Comparison of ENCODE assay signal across 8 cellular contexts in the genomic region with DNA sequence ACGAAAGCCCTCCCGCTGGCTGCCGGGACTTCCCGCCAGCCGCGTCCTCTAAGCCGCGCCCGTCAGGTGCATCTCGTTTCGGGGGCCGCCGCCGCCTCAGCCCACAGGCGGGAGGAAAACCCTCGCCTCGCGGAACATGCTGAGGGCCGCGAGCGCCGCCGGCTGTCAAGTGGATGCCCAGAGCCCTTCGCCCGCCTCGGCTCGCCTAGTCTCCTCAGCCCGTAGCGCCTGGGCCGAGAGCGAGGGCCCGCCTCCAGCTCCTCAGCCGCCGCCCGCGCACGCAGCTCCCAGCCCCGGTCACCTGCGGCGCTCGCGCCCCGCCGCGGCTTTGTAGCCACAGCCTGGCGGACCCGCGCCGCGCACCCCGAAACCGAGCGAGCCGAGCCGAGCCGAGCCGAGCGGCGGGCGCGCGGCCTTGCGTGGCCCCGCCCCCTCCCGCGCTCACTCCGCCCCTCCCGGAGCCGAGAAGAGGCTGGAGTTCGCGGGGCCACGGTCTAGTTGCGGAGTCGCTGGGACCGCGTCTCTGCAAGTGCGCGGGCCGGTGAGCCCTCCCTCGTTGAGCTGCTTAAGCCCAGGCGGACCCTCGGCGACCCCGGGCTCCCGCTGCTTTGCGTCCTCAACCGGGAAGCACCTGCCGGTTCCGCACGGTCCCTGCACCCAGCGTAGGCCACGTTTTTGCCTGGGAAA. TPM values are rescaled to one million over a fixed set of nuclear protein-coding genes. Genes with fewer than 3 reads are reported as not detected.
DNase-seq lines count a peak whose midpoint lies in the region; ATAC-seq, FAIRE-seq and TF ChIP-seq lines count a peak whose summit lies in the region.

A gene (minus strand): TSS at position 382 of the 687 bp plus-strand sequence. CDS start 450 bp downstream, outside the sequence.

- H3K36me3 Mint-ChIP-seq in activated CD4-positive, alpha-beta T cell treated with anti-CD3 and anti-CD28 coated beads, Interleukin-2, amount 10 ng/mL, durations not matched to agents 7 days and 5 days (ENCODE audit: low read depth), result no peaks in the 10 kb centered on the region

- intact Hi-C loops in HepG2 (cut with micrococcal nuclease; ENCODE audit: unreplicated experiment), result no loop called here

- H3K9ac ChIP-seq in HepG2 (ENCODE audit: insufficient read depth, low read depth, low read length), result no peak within 1 kb of the TSS; the same call in 1 of the 2 replicates

- no peak within 1 kb of the TSS for H3K27ac ChIP-seq in HepG2 (ENCODE audit: extremely low read length, insufficient read depth, low read length)

- peaks cover 11% of the 10 kb centered on the region; the same call in 1 of the 2 replicates for H3K4me1 ChIP-seq in HepG2 (ENCODE audit: insufficient read depth, low read length)

- H3K79me2 ChIP-seq in HepG2 (ENCODE audit: insufficient read depth, low read length), result no peaks in the 10 kb centered on the region

- peak; percentile 47 for DNase-seq in AG10803 (ENCODE audit: low read depth)
- peak; percentile 71 for DNase-seq in NCI-H460 (ENCODE audit: extremely low read depth, low read depth)
- peak; percentile 80 for DNase-seq in activated CD4-positive, alpha-beta T cell treated with anti-CD3 and anti-CD28 coated beads, Interleukin-2, amount 10 ng/mL, durations not matched to agents 7 days and 5 days
- peak; percentile 51 for DNase-seq in dedifferentiated amniotic fluid mesenchymal stem cell (ENCODE audit: extremely low spot score)
- peak; percentile 45 for DNase-seq in HepG2 (ENCODE audit: low spot score)
- DNase-seq in stimulated activated CD4-positive, alpha-beta T cell treated with anti-CD3 and anti-CD28 coated beads, Interleukin-2, amount 100 ng/mL, for 4 hours (ENCODE audit: low read depth), result peak; percentile 73

- in situ Hi-C loops in HepG2 (cut with HindIII; ENCODE audit: extremely low pct_ligation_motif_present, low pct_unique_long_range_greater_than_20kb), result no loop called here

- POLR2A ChIA-PET in activated CD4-positive, alpha-beta T cell treated with anti-CD3 and anti-CD28 coated beads, Interleukin-2, amount 10 ng/mL, durations not matched to agents 7 days and 5 days (lab: Charles Lee), result interaction anchor here (0.7 kb wide), 1 partner anchor 51 kb away, joined by 3 read pairs; no protein-coding TSS in a partner anchor
- POLR2A ChIA-PET in HepG2 (lab: Yijun Ruan, JAX), result interaction anchor here (1.0 kb wide), 1 partner anchor 32 kb away, joined by 3 read pairs; a partner anchor contains a TSS

- H3K4me3 ChIP-seq in AG10803 (ENCODE audit: low read length) (peak within 1 kb of the TSS; percentile 69), HepG2 (replicated peaks in 1 of 3; ENCODE audit: insufficient read depth in 1 of 3, low read depth in 2 of 3, low read length in 3 of 3) (peak within 1 kb of the TSS; percentile 31 to 71 (median 69); a peak in 5 of 6 replicates)

- peak within 1 kb of the TSS; percentile 84 for H3K4me3 Mint-ChIP-seq in activated CD4-positive, alpha-beta T cell treated with anti-CD3 and anti-CD28 coated beads, Interleukin-2, amount 10 ng/mL, durations not matched to agents 7 days and 5 days

- peaks cover 20% of the 10 kb centered on the region for H3K4me1 Mint-ChIP-seq in activated CD4-positive, alpha-beta T cell treated with anti-CD3 and anti-CD28 coated beads, Interleukin-2, amount 10 ng/mL, durations not matched to agents 7 days and 5 days

- CTCF ChIA-PET in activated CD4-positive, alpha-beta T cell treated with anti-CD3 and anti-CD28 coated beads, Interleukin-2, amount 10 ng/mL, durations not matched to agents 7 days and 5 days (lab: Charles Lee), result interaction anchor here (0.6 to 1.2 kb wide), 2 partner anchors 32 kb away, joined by 3 to 4 read pairs; a partner anchor contains a TSS
- CTCF ChIA-PET in HepG2 (lab: Yijun Ruan, JAX; ENCODE audit: low intra/inter-chr PET ratio, low total read pairs), result no interaction called here

- H3K27me3 Mint-ChIP-seq in activated CD4-positive, alpha-beta T cell treated with anti-CD3 and anti-CD28 coated beads, Interleukin-2, amount 10 ng/mL, durations not matched to agents 7 days and 5 days, result peaks cover 11% of the 10 kb centered on the region

- peak within 1 kb of the TSS; percentile 84 for H3K27ac Mint-ChIP-seq in activated CD4-positive, alpha-beta T cell treated with anti-CD3 and anti-CD28 coated beads, Interleukin-2, amount 10 ng/mL, durations not matched to agents 7 days and 5 days

- TF ChIP-seq CTCF in AG10803 (conservative IDR thresholded peaks at IDR 0.05; ENCODE audit: low read length), result peak; percentile 38
- TF ChIP-seq CTCF in HepG2 (CRISPR knock-in tag; IDR thresholded peaks at IDR 0.05), result peak; percentile 46; the same call in 1 of the 2 replicates

- H3K4me2 ChIP-seq in HepG2 (ENCODE audit: low read depth, low read length), result peak within 1 kb of the TSS; percentile 71

- WGBS in HepG2 (ENCODE audit: low lambda C conversion rate), result 2% methylated on average over 31 of the region's 92 CpGs

- ATAC-seq in GM18909 (IDR thresholded peaks at IDR 0.05; ENCODE audit: poor library complexity, unreplicated experiment), result peak; percentile 89
- ATAC-seq in HG03280 (IDR thresholded peaks at IDR 0.05; ENCODE audit: unreplicated experiment), result peak; percentile 90
- ATAC-seq in HepG2, result peak; percentile 98

- no peaks in the 10 kb centered on the region for H3K36me3 ChIP-seq in HepG2 (replicated peaks in 1 of 2; ENCODE audit: control insufficient read depth in 1 of 2, insufficient read depth in 2 of 2, low read length in 2 of 2)

- no peak for TF ChIP-seq POLR2A in HepG2 (IDR thresholded peaks at IDR 0.05; ENCODE audit: insufficient read depth in 1 of 2, low read depth in 2 of 2, low read length in 2 of 2)

- H3K9me3 ChIP-seq in HepG2 (ENCODE audit: low read length), result no peaks in the 10 kb centered on the region

- H4K20me1 ChIP-seq in HepG2 (ENCODE audit: insufficient read depth, low read length), result no peaks in the 10 kb centered on the region

- H3K9me3 Mint-ChIP-seq in activated CD4-positive, alpha-beta T cell treated with anti-CD3 and anti-CD28 coated beads, Interleukin-2, amount 10 ng/mL, durations not matched to agents 7 days and 5 days, result no peaks in the 10 kb centered on the region

- peak; percentile 71 for TF ChIP-seq RAD21 in HepG2 (CRISPR knock-in tag; IDR thresholded peaks at IDR 0.05)

- H2AFZ ChIP-seq in HepG2 (ENCODE audit: low read length), result no peak within 1 kb of the TSS

- TF ChIP-seq EP300 in HepG2 (IDR thresholded peaks at IDR 0.05; ENCODE audit: low read depth in 2 of 2, low read length in 2 of 2) (no peak), HepG2 (CRISPR knock-in tag; IDR thresholded peaks at IDR 0.05; ENCODE audit: borderline replicate concordance) (no peak)

- no peak for FAIRE-seq in HepG2 (lab: Jason Lieb, UNC)

- no TSS peak for BruUV-seq in HepG2 (replicated peaks; lab: Mats Ljungman, UMichigan)

- H3K27me3 ChIP-seq in HepG2 (ENCODE audit: control insufficient read depth in 1 of 2, insufficient read depth in 2 of 2, low read length in 2 of 2), result peaks cover 4 to 24% of the 10 kb centered on the region in 2 experiments

TF ChIP-seq in HepG2, 621 proteins besides CTCF, POLR2A, EP300 and RAD21 (continues in another document):
- TF ChIP-seq, protein P1, sequence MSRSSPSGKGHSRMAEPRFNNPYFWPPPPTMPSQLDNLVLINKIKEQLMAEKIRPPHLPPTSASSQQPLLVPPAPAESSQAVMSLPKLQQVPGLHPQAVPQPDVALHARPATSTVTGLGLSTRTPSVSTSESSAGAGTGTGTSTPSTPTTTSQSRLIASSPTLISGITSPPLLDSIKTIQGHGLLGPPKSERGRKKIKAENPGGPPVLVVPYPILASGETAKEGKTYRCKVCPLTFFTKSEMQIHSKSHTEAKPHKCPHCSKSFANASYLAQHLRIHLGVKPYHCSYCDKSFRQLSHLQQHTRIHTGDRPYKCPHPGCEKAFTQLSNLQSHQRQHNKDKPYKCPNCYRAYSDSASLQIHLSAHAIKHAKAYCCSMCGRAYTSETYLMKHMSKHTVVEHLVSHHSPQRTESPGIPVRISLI (CRISPR knock-in tag; IDR thresholded peaks at IDR 0.05; ENCODE audit: borderline replicate concordance), result no peak
- TF ChIP-seq HOXD1 (CRISPR knock-in tag; IDR thresholded peaks at IDR 0.05), result peak; percentile 48; the same call in 1 of the 2 replicates

RNA-seq across cellular contexts. Expression of the gene that starts here (rescaled TPM):
- 0.72 and 0.82 TPM in 2 replicates for total RNA-seq in NCI-H460 (2014; rRNA removed; shearing (Covaris generic))
- 1.3 and 3.7 TPM in 2 replicates for polyA plus RNA-seq in NCI-H460 (2014; cell fraction: nucleus; rRNA removed)
- total RNA-seq in activated CD4-positive, alpha-beta T cell treated with anti-CD3 and anti-CD28 coated beads, Interleukin-2, amount 10 ng/mL, durations not matched to agents 7 days and 5 days, result 1 to 10 TPM; 2.6 TPM
- 0.11 and 0.13 TPM in 2 replicates for total RNA-seq in HepG2 (2016; rRNA removed; fragmentation: Illumina TruSeq; extraction: Trizol)
- 0.09 and 0.10 TPM in 2 replicates for total RNA-seq in HepG2 (2016; cell fraction: cytosol; rRNA removed; fragmentation: Illumina TruSeq; extraction: Trizol; ENCODE audit: low read depth)
- total RNA-seq in HepG2 (2016; cell fraction: insoluble cytoplasmic fraction; rRNA removed; fragmentation: Illumina TruSeq; extraction: Trizol), result 0.10 and 0.11 TPM in 2 replicates
- 0.03 and 0.12 TPM in 2 replicates for total RNA-seq in HepG2 (2016; cell fraction: membrane; rRNA removed; fragmentation: Illumina TruSeq; extraction: Trizol)
- total RNA-seq in HepG2 (2016; cell fraction: nucleus; rRNA removed; fragmentation: Illumina TruSeq; extraction: Trizol), result 0.16 and 0.60 TPM in 2 replicates
- not detected in 2 replicates for polyA plus RNA-seq in HepG2 (2011; rRNA removed)
- not detected in 2 replicates for polyA plus RNA-seq in HepG2 (2011; cell fraction: cytosol; rRNA removed)
- 0.07 TPM in 1 of 2 replicates, not detected in the other for polyA plus RNA-seq in HepG2 (2011; cell fraction: nucleus; rRNA removed)
- polyA plus RNA-seq in HepG2 (2012), result 0.05 TPM in 1 of 2 replicates, not detected in the other
- polyA plus RNA-seq in HepG2 (2016; cell fraction: cytosol; fragmentation: Illumina TruSeq; extraction: Trizol; ENCODE audit: low read depth), result not detected in 2 replicates
- 0.08 TPM in 1 of 2 replicates, not detected in the other for polyA plus RNA-seq in HepG2 (2016; cell fraction: insoluble cytoplasmic fraction; fragmentation: Illumina TruSeq; extraction: Trizol; ENCODE audit: low read depth)
- not detected in 2 replicates for polyA plus RNA-seq in HepG2 (2016; cell fraction: membrane; fragmentation: Illumina TruSeq; extraction: Trizol; ENCODE audit: low read depth)
- 0.04 and 0.12 TPM in 2 replicates for polyA plus RNA-seq in HepG2 (2016; cell fraction: nucleus; fragmentation: Illumina TruSeq; extraction: Trizol; ENCODE audit: insufficient read depth, low read depth)
- 10.8 TPM in 1 of 2 replicates, not detected in the other for polyA minus RNA-seq in HepG2 (2011; rRNA and poly(A)+ RNA removed; ENCODE audit: low replicate concordance)
- polyA minus RNA-seq in HepG2 (2011; cell fraction: cytosol; rRNA and poly(A)+ RNA removed), result not detected in 2 replicates
- 0.13 TPM in 1 of 2 replicates, not detected in the other for polyA minus RNA-seq in HepG2 (2011; cell fraction: nucleus; rRNA and poly(A)+ RNA removed)
